ENCODE assay signal across 28 cellular contexts in genomic region chr2:20468549-20469500, GRCh38. TPM values are rescaled to one million over a fixed set of nuclear protein-coding genes. Genes with fewer than 3 reads are reported as not detected.
DNase-seq lines count a peak whose midpoint lies in the region; ATAC-seq, FAIRE-seq and TF ChIP-seq lines count a peak whose summit lies in the region.
"Had no signal": no experiment of that assay in that cellular context is flagged by ENCODE, and none has a peak within 500 bp of the region (broad histone marks: within the 10 kb centered on the region; RNA-seq: fewer than 3 reads in every experiment).

No MANE protein-coding gene starts in this region.

- no peak overlapping the region for H3K27ac Mint-ChIP-seq in naive thymus-derived CD4-positive, alpha-beta T cell
- H3K27ac Mint-ChIP-seq: activated CD4-positive, alpha-beta T cell treated with anti-CD3 and anti-CD28 coated beads, Interleukin-2, amount 10 ng/mL, durations not matched to agents 7 days and 5 days; activated T-helper 17 cell treated with anti-CD3 and anti-CD28 coated beads, Interleukin-2, amount 50 U/mL, for 72 hours; CD8-positive, alpha-beta T cell; WTC11 had no signal

- TF ChIP-seq EP300 in HepG2 (IDR thresholded peaks at IDR 0.05; ENCODE audit: low read depth in 2 of 2, low read length in 2 of 2) (no peak), HepG2 (CRISPR knock-in tag; IDR thresholded peaks at IDR 0.05; ENCODE audit: borderline replicate concordance) (no peak), stomach (IDR thresholded peaks at IDR 0.05) (no peak)

- H3K27me3 ChIP-seq in Karpas-422 (ENCODE audit: low read length) (no peaks in the 10 kb centered on the region), HepG2 (ENCODE audit: control insufficient read depth in 1 of 2, insufficient read depth in 2 of 2, low read length in 2 of 2) (peaks cover 3 to 15% of the 10 kb centered on the region in 2 experiments; a peak in 3 of 5 replicates), stomach (no peaks in the 10 kb centered on the region)
- no peaks in the 10 kb centered on the region for H3K27me3 ChIP-seq in naive thymus-derived CD4-positive, alpha-beta T cell (ENCODE audit: control insufficient read depth in 2 of 2, insufficient read depth in 2 of 2, low read length in 2 of 2)
- H3K27me3 ChIP-seq: esophagus squamous epithelium, Peyer's patch, uterus had no signal

- POLR2A ChIA-PET in HepG2 (lab: Yijun Ruan, JAX) = interaction anchor here (0.9 to 3.7 kb wide), 9 partner anchors 13 to 116 kb away, joined by 3 to 32 read pairs (median 4); partner anchors contain the start of gene RHOB
- POLR2A ChIA-PET in naive thymus-derived CD4-positive, alpha-beta T cell (lab: Charles Lee) = no interaction called here

- H3K9me3 ChIP-seq in Karpas-422 (ENCODE audit: low read length) = no peaks in the 10 kb centered on the region
- H3K9me3 ChIP-seq in HepG2 (ENCODE audit: low read length) = no peaks in the 10 kb centered on the region
- no peaks in the 10 kb centered on the region for H3K9me3 ChIP-seq in stomach
- no peaks in the 10 kb centered on the region for H3K9me3 ChIP-seq in naive thymus-derived CD4-positive, alpha-beta T cell (ENCODE audit: control insufficient read depth in 2 of 3, low read length in 3 of 3)
- H3K9me3 ChIP-seq: A549, esophagus squamous epithelium, Peyer's patch, uterus had no signal

- H3K36me3 ChIP-seq in Karpas-422 (ENCODE audit: insufficient read depth, low read length) (no peaks in the 10 kb centered on the region), HepG2 (replicated peaks in 1 of 2; ENCODE audit: control insufficient read depth in 1 of 2, insufficient read depth in 2 of 2, low read length in 2 of 2) (no peaks in the 10 kb centered on the region), stomach (no peaks in the 10 kb centered on the region)
- no peaks in the 10 kb centered on the region for H3K36me3 ChIP-seq in naive thymus-derived CD4-positive, alpha-beta T cell (ENCODE audit: control insufficient read depth in 2 of 3, insufficient read depth in 3 of 3, low read length in 3 of 3)
- H3K36me3 ChIP-seq: esophagus squamous epithelium, Peyer's patch, uterus had no signal

- DNase-seq in NCI-H510A treated with DMSO at 0.1 percent for 48 hours (lab: John Stamatoyannopoulos, UW) = peak; percentile 68
- no peak for DNase-seq in NCI-H510A (lab: John Stamatoyannopoulos, UW)
- peak; percentile 36 for DNase-seq in Karpas-422
- DNase-seq in HepG2 (ENCODE audit: low spot score) = no peak
- peak; percentile 34 for DNase-seq in stomach
- no peak for DNase-seq in NCI-H774 (lab: John Stamatoyannopoulos, UW)
- DNase-seq in OCI-M1 (lab: John Stamatoyannopoulos, UW) = no peak
- DNase-seq in naive thymus-derived CD4-positive, alpha-beta T cell = no peak
- DNase-seq: activated CD4-positive, alpha-beta T cell treated with anti-CD3 and anti-CD28 coated beads, Interleukin-2, amount 10 ng/mL, durations not matched to agents 7 days and 5 days; AML-193; anterior cingulate cortex; CD8-positive, alpha-beta T cell; esophagus squamous epithelium; foreskin melanocyte; KBM-7; NCI-H526; stimulated activated CD4-positive, alpha-beta T cell treated with anti-CD3 and anti-CD28 coated beads, Interleukin-2, amount 100 ng/mL, for 48 hours; substantia nigra; SW 1271; T1000 had no signal

- WGBS in HepG2 (ENCODE audit: low lambda C conversion rate) = 43% methylated on average over 11 of the region's 11 CpGs
- WGBS in stomach, 5 donors = 37 to 61% (median 55%) methylated on average over 11 of the region's 11 CpGs

- H3K9me3 Mint-ChIP-seq in naive thymus-derived CD4-positive, alpha-beta T cell = no peaks in the 10 kb centered on the region
- H3K9me3 Mint-ChIP-seq: activated CD4-positive, alpha-beta T cell treated with anti-CD3 and anti-CD28 coated beads, Interleukin-2, amount 10 ng/mL, durations not matched to agents 7 days and 5 days; activated naive CD4-positive, alpha-beta T cell treated with anti-CD3 and anti-CD28 coated beads, Interleukin-2, amount 50 U/mL, for 72 hours; activated T-helper 17 cell treated with anti-CD3 and anti-CD28 coated beads, Interleukin-2, amount 50 U/mL, for 72 hours; CD8-positive, alpha-beta T cell; WTC11 had no signal

- no TSS peak for BruUV-seq in HepG2 (replicated peaks; lab: Mats Ljungman, UMichigan)

- no peak overlapping the region for H3K4me3 Mint-ChIP-seq in naive thymus-derived CD4-positive, alpha-beta T cell
- H3K4me3 Mint-ChIP-seq: activated CD4-positive, alpha-beta T cell treated with anti-CD3 and anti-CD28 coated beads, Interleukin-2, amount 10 ng/mL, durations not matched to agents 7 days and 5 days; activated T-helper 17 cell treated with anti-CD3 and anti-CD28 coated beads, Interleukin-2, amount 50 U/mL, for 72 hours; CD8-positive, alpha-beta T cell; WTC11 had no signal

- H3K79me2 ChIP-seq in Karpas-422 (ENCODE audit: low read length) (no peaks in the 10 kb centered on the region), HepG2 (ENCODE audit: insufficient read depth, low read length) (no peaks in the 10 kb centered on the region)

- no peaks in the 10 kb centered on the region for H3K9me2 ChIP-seq in Karpas-422 (replicated peaks; ENCODE audit: insufficient read depth, low read length)

- in situ Hi-C loops in HepG2 (cut with HindIII; ENCODE audit: extremely low pct_ligation_motif_present, low pct_unique_long_range_greater_than_20kb) = no loop called here

- H3K4me2 ChIP-seq in Karpas-422 (ENCODE audit: low read depth, low read length, poor library complexity, severe bottlenecking) (no peak overlapping the region), HepG2 (ENCODE audit: low read depth, low read length) (peak overlapping the region; percentile 9)
- H3K4me2 ChIP-seq: A549 had no signal

- no peaks in the 10 kb centered on the region for H3K36me3 Mint-ChIP-seq in naive thymus-derived CD4-positive, alpha-beta T cell
- H3K36me3 Mint-ChIP-seq: activated naive CD4-positive, alpha-beta T cell treated with anti-CD3 and anti-CD28 coated beads, Interleukin-2, amount 50 U/mL, for 72 hours; CD8-positive, alpha-beta T cell; WTC11 had no signal

- H4K20me1 ChIP-seq in Karpas-422 (ENCODE audit: insufficient read depth, low read depth, low read length) = no peaks in the 10 kb centered on the region
- no peaks in the 10 kb centered on the region for H4K20me1 ChIP-seq in HepG2 (ENCODE audit: insufficient read depth, low read length)

- peak; percentile 15 for ATAC-seq in HepG2
- ATAC-seq in naive thymus-derived CD4-positive, alpha-beta T cell = no peak
- ATAC-seq: activated naive CD4-positive, alpha-beta T cell treated with anti-CD3 and anti-CD28 coated beads, Interleukin-2, amount 50 U/mL, for 72 hours; activated T-helper 17 cell treated with anti-CD3 and anti-CD28 coated beads, Interleukin-2, amount 50 U/mL, for 72 hours; CD8-positive, alpha-beta T cell; WTC11 had no signal

- H3K4me3 ChIP-seq in Karpas-422 (ENCODE audit: low read length) (no peak overlapping the region), HepG2 (replicated peaks in 1 of 3; ENCODE audit: insufficient read depth in 1 of 3, low read depth in 2 of 3, low read length in 3 of 3) (no peak overlapping the region), stomach (no peak overlapping the region)
- no peak overlapping the region for H3K4me3 ChIP-seq in naive thymus-derived CD4-positive, alpha-beta T cell (ENCODE audit: low read length)
- H3K4me3 ChIP-seq: A549, esophagus squamous epithelium, Peyer's patch, uterus had no signal

- no peak overlapping the region for H3K27ac ChIP-seq in Karpas-422 (ENCODE audit: low read length)
- H3K27ac ChIP-seq in HepG2 (ENCODE audit: extremely low read length, insufficient read depth, low read length) = no peak overlapping the region
- peak overlapping the region; percentile 54 to 80 (median 76) for H3K27ac ChIP-seq in stomach
- no peak overlapping the region for H3K27ac ChIP-seq in naive thymus-derived CD4-positive, alpha-beta T cell (ENCODE audit: low read depth, low read length)
- H3K27ac ChIP-seq: A549, Peyer's patch had no signal

- H2AFZ ChIP-seq in Karpas-422 (ENCODE audit: low read length) = no peak overlapping the region
- H2AFZ ChIP-seq in HepG2 (ENCODE audit: low read length) = no peak overlapping the region

- intact Hi-C loops in HepG2 (cut with micrococcal nuclease; ENCODE audit: unreplicated experiment) (no loop called here), stomach (cut with DNase I; ENCODE audit: low total_unique reads) (no loop called here)
- intact Hi-C loops in naive thymus-derived CD4-positive, alpha-beta T cell (cut with micrococcal nuclease) = no loop called here

- TF ChIP-seq POLR2A in HepG2 (IDR thresholded peaks at IDR 0.05; ENCODE audit: insufficient read depth in 1 of 2, low read depth in 2 of 2, low read length in 2 of 2) (no peak), stomach (IDR thresholded peaks at IDR 0.05) (no peak)

- H3K4me1 ChIP-seq in Karpas-422 (ENCODE audit: low read length) (no peaks in the 10 kb centered on the region), HepG2 (ENCODE audit: insufficient read depth, low read length) (peaks cover 35% of the 10 kb centered on the region), stomach (peaks cover 42 to 66% (median 60%) of the 10 kb centered on the region in 4 donors)
- no peaks in the 10 kb centered on the region for H3K4me1 ChIP-seq in naive thymus-derived CD4-positive, alpha-beta T cell (ENCODE audit: control insufficient read depth in 2 of 2, insufficient read depth in 2 of 2, low read length in 2 of 2)
- H3K4me1 ChIP-seq: A549, Peyer's patch, uterus had no signal

- no peaks in the 10 kb centered on the region for H3K4me1 Mint-ChIP-seq in naive thymus-derived CD4-positive, alpha-beta T cell
- H3K4me1 Mint-ChIP-seq: activated CD4-positive, alpha-beta T cell treated with anti-CD3 and anti-CD28 coated beads, Interleukin-2, amount 10 ng/mL, durations not matched to agents 7 days and 5 days; activated T-helper 17 cell treated with anti-CD3 and anti-CD28 coated beads, Interleukin-2, amount 50 U/mL, for 72 hours had no signal

- peak; percentile 48 for FAIRE-seq in HepG2 (lab: Jason Lieb, UNC)
- FAIRE-seq: A549, GM12891, HTR-8/SVneo had no signal

- TF ChIP-seq RAD21 in HepG2 (CRISPR knock-in tag; IDR thresholded peaks at IDR 0.05) = no peak

- peaks cover 0 to 3% (median 0%) of the 10 kb centered on the region in 5 donors for H3K27me3 Mint-ChIP-seq in naive thymus-derived CD4-positive, alpha-beta T cell
- H3K27me3 Mint-ChIP-seq: activated T-helper 17 cell treated with anti-CD3 and anti-CD28 coated beads, Interleukin-2, amount 50 U/mL, for 72 hours had no signal

- CTCF ChIA-PET in HepG2 (lab: Yijun Ruan, JAX; ENCODE audit: low intra/inter-chr PET ratio, low total read pairs) = no interaction called here
- CTCF ChIA-PET in naive thymus-derived CD4-positive, alpha-beta T cell (lab: Charles Lee) = no interaction called here

- TF ChIP-seq CTCF in HepG2 (CRISPR knock-in tag; IDR thresholded peaks at IDR 0.05) = no peak
- no peak for TF ChIP-seq CTCF in stomach (IDR thresholded peaks at IDR 0.05)

- H3K9ac ChIP-seq in Karpas-422 (ENCODE audit: low read length) = no peak overlapping the region
- H3K9ac ChIP-seq in HepG2 (ENCODE audit: insufficient read depth, low read depth, low read length) = no peak overlapping the region

RNA-seq across cellular contexts. Expression of gene RHOB, which starts 22.0 kb away (rescaled TPM):
- not detected in 2 replicates for total RNA-seq in Karpas-422 (2014; rRNA removed; shearing (Covaris generic); ENCODE audit: low replicate concordance)
- 192 and 268 TPM in 2 replicates for total RNA-seq in HepG2 (2016; rRNA removed; fragmentation: Illumina TruSeq; extraction: Trizol)
- total RNA-seq in HepG2 (2016; cell fraction: cytosol; rRNA removed; fragmentation: Illumina TruSeq; extraction: Trizol; ENCODE audit: low read depth) = 40.2 and 44.0 TPM in 2 replicates
- 176 and 281 TPM in 2 replicates for total RNA-seq in HepG2 (2016; cell fraction: insoluble cytoplasmic fraction; rRNA removed; fragmentation: Illumina TruSeq; extraction: Trizol)
- total RNA-seq in HepG2 (2016; cell fraction: membrane; rRNA removed; fragmentation: Illumina TruSeq; extraction: Trizol) = 165 and 177 TPM in 2 replicates
- total RNA-seq in HepG2 (2016; cell fraction: nucleus; rRNA removed; fragmentation: Illumina TruSeq; extraction: Trizol) = 193 and 207 TPM in 2 replicates
- polyA plus RNA-seq in HepG2 (2011; rRNA removed) = 192 and 237 TPM in 2 replicates
- 193 and 210 TPM in 2 replicates for polyA plus RNA-seq in HepG2 (2011; cell fraction: cytosol; rRNA removed)
- polyA plus RNA-seq in HepG2 (2011; cell fraction: nucleus; rRNA removed) = 241 and 269 TPM in 2 replicates
- polyA plus RNA-seq in HepG2 (2012) = 158 and 213 TPM in 2 replicates
- 33.6 and 36.3 TPM in 2 replicates for polyA plus RNA-seq in HepG2 (2016; cell fraction: cytosol; fragmentation: Illumina TruSeq; extraction: Trizol; ENCODE audit: low read depth)
- 232 and 273 TPM in 2 replicates for polyA plus RNA-seq in HepG2 (2016; cell fraction: insoluble cytoplasmic fraction; fragmentation: Illumina TruSeq; extraction: Trizol; ENCODE audit: low read depth)
- 112 and 122 TPM in 2 replicates for polyA plus RNA-seq in HepG2 (2016; cell fraction: membrane; fragmentation: Illumina TruSeq; extraction: Trizol; ENCODE audit: low read depth)
- 333 and 350 TPM in 2 replicates for polyA plus RNA-seq in HepG2 (2016; cell fraction: nucleus; fragmentation: Illumina TruSeq; extraction: Trizol; ENCODE audit: insufficient read depth, low read depth)
- polyA minus RNA-seq in HepG2 (2011; rRNA and poly(A)+ RNA removed; ENCODE audit: low replicate concordance) = 88.5 and 225 TPM in 2 replicates
- 132 and 167 TPM in 2 replicates for polyA minus RNA-seq in HepG2 (2011; cell fraction: cytosol; rRNA and poly(A)+ RNA removed)
- polyA minus RNA-seq in HepG2 (2011; cell fraction: nucleus; rRNA and poly(A)+ RNA removed) = 162 and 170 TPM in 2 replicates
- total RNA-seq in stomach = 1,000 to 10,000 TPM in 1 of 5 donors, 100 to 1,000 TPM in 4; 353 to 1,146 (median 607) TPM
- polyA plus RNA-seq in stomach = 100 to 1,000 TPM; 143 to 327 (median 145) TPM
- 100 to 1,000 TPM in 1 of 5 experiments, 10 to 100 TPM in 2, 1 to 10 TPM in 2; 2.5 to 244 (median 11.7) TPM for total RNA-seq in naive thymus-derived CD4-positive, alpha-beta T cell
- polyA plus RNA-seq in naive thymus-derived CD4-positive, alpha-beta T cell = under 1 TPM; 0.64 to 0.71 TPM

Comparison
In these comparisons a context has a peak if more than half of its experiments do, and no peak if none do; other contexts are left out.
1. DNase-seq: peak in NCI-H510A treated with DMSO at 0.1 percent for 48 hours (single experiment), Karpas-422 (single experiment) and stomach (single experiment); none in NCI-H510A (single experiment), HepG2 (single experiment), NCI-H774 (single experiment), OCI-M1 (single experiment) and naive thymus-derived CD4-positive, alpha-beta T cell (0 of 9).
2. H3K27ac ChIP-seq: peak in stomach (5 of 5); none in Karpas-422 (single experiment), HepG2 (single experiment) and naive thymus-derived CD4-positive, alpha-beta T cell (single experiment).